ENCODE assay signal across 7 cellular contexts in genomic region chr11:67632175-67632981, GRCh38. TPM values are rescaled to one million over a fixed set of nuclear protein-coding genes. Genes with fewer than 3 reads are reported as not detected.
DNase-seq lines count a peak whose midpoint lies in the region; ATAC-seq and TF ChIP-seq lines count a peak whose summit lies in the region.
"Had no signal": no experiment of that assay in that cellular context is flagged by ENCODE, and none has a peak within 500 bp of the region (broad histone marks: within the 10 kb centered on the region; RNA-seq: fewer than 3 reads in every experiment).

No MANE protein-coding gene starts in this region.

- no peaks in the 10 kb centered on the region for H3K27me3 Mint-ChIP-seq in Calu3 (ENCODE audit: unreplicated experiment)
- H3K27me3 Mint-ChIP-seq in activated CD4-positive, alpha-beta memory T cell treated with anti-CD3 and anti-CD28 coated beads for 36 hours: no peaks in the 10 kb centered on the region

- ATAC-seq in GM19467 (IDR thresholded peaks at IDR 0.05; ENCODE audit: unreplicated experiment) (no peak), GM18517 (IDR thresholded peaks at IDR 0.05; ENCODE audit: unreplicated experiment) (no peak)

- no peak for TF ChIP-seq CTCF in Calu3 (IDR thresholded peaks at IDR 0.05; ENCODE audit: unreplicated experiment)

- H3K4me3 ChIP-seq in mucosa of stomach (ENCODE audit: low read length): no peak overlapping the region

- BruUV-seq in Calu3 (replicated peaks; lab: Mats Ljungman, UMichigan): no TSS peak

- peak overlapping the region; percentile 1 for H3K4me3 Mint-ChIP-seq in Calu3 (ENCODE audit: low read depth, unreplicated experiment)
- H3K4me3 Mint-ChIP-seq in activated CD4-positive, alpha-beta memory T cell treated with anti-CD3 and anti-CD28 coated beads for 36 hours: no peak overlapping the region

- H3K9me3 Mint-ChIP-seq in Calu3 (ENCODE audit: low read depth, unreplicated experiment): no peaks in the 10 kb centered on the region
- no peaks in the 10 kb centered on the region for H3K9me3 Mint-ChIP-seq in activated CD4-positive, alpha-beta memory T cell treated with anti-CD3 and anti-CD28 coated beads for 36 hours

- no peaks in the 10 kb centered on the region for H3K9me3 ChIP-seq in mucosa of stomach (ENCODE audit: control insufficient read depth, low read length)

- peaks cover 50% of the 10 kb centered on the region for H3K4me1 ChIP-seq in mucosa of stomach (ENCODE audit: control insufficient read depth, insufficient read depth, low read length)

- POLR2A ChIA-PET in activated CD4-positive, alpha-beta memory T cell treated with anti-CD3 and anti-CD28 coated beads for 36 hours (lab: Charles Lee): no interaction called here

- intact Hi-C loops in Calu3 (cut with micrococcal nuclease; ENCODE audit: unreplicated experiment): loop anchor here (2.0 kb wide), 1 partner anchor 26 kb away; no protein-coding TSS in a partner anchor
- intact Hi-C loops in activated CD4-positive, alpha-beta memory T cell treated with anti-CD3 and anti-CD28 coated beads for 36 hours (cut with micrococcal nuclease): no loop called here

- DNase-seq in Calu3: no peak
- no peak for DNase-seq in activated CD4-positive, alpha-beta memory T cell treated with anti-CD3 and anti-CD28 coated beads for 36 hours
- no peak for DNase-seq in NCI-H345 treated with DMSO at 0.1 percent for 48 hours (lab: John Stamatoyannopoulos, UW; ENCODE audit: unreplicated experiment)
- DNase-seq: NCI-H1436 treated with DMSO at 0.1 percent for 48 hours had no signal

- H3K36me3 Mint-ChIP-seq in Calu3 (ENCODE audit: insufficient read depth, unreplicated experiment): peaks cover 11% of the 10 kb centered on the region
- no peaks in the 10 kb centered on the region for H3K36me3 Mint-ChIP-seq in activated CD4-positive, alpha-beta memory T cell treated with anti-CD3 and anti-CD28 coated beads for 36 hours

- H3K36me3 ChIP-seq in mucosa of stomach (ENCODE audit: control insufficient read depth, insufficient read depth, low read length): no peaks in the 10 kb centered on the region

- CTCF ChIA-PET in Calu3 (lab: Charles Lee): interaction anchor here (1.0 kb wide), 1 partner anchor 14 kb away, joined by 3 read pairs; no protein-coding TSS in a partner anchor
- CTCF ChIA-PET in activated CD4-positive, alpha-beta memory T cell treated with anti-CD3 and anti-CD28 coated beads for 36 hours (lab: Charles Lee): interaction anchor here (1.1 to 5.3 kb wide), 2 partner anchors 16 to 26 kb away, joined by 6 to 90 read pairs; no protein-coding TSS in a partner anchor

- H3K27me3 ChIP-seq in mucosa of stomach (ENCODE audit: control insufficient read depth, insufficient read depth, low read length): no peaks in the 10 kb centered on the region

- no peak overlapping the region for H3K27ac Mint-ChIP-seq in Calu3 (ENCODE audit: unreplicated experiment)
- H3K27ac Mint-ChIP-seq in activated CD4-positive, alpha-beta memory T cell treated with anti-CD3 and anti-CD28 coated beads for 36 hours: peak overlapping the region; percentile 10

- H3K4me1 Mint-ChIP-seq in Calu3 (ENCODE audit: low read depth, unreplicated experiment): no peaks in the 10 kb centered on the region
- H3K4me1 Mint-ChIP-seq in activated CD4-positive, alpha-beta memory T cell treated with anti-CD3 and anti-CD28 coated beads for 36 hours (ENCODE audit: low read depth): peaks cover 6% of the 10 kb centered on the region

- H3K9ac ChIP-seq in mucosa of stomach (ENCODE audit: low read length): peak overlapping the region; percentile 19

RNA-seq across cellular contexts. Expression of gene NUDT8, which starts 2.6 kb away (rescaled TPM):
- total RNA-seq in Calu3 (2022): 9.7 and 12.7 TPM in 2 replicates
- 10 to 100 TPM; 23.3 to 24.3 TPM for total RNA-seq in activated CD4-positive, alpha-beta memory T cell treated with anti-CD3 and anti-CD28 coated beads for 36 hours

RNA-seq across cellular contexts. Expression of gene TBX10, which starts 7.2 kb away (rescaled TPM):
- not detected in 2 replicates for total RNA-seq in Calu3 (2022)
- total RNA-seq in activated CD4-positive, alpha-beta memory T cell treated with anti-CD3 and anti-CD28 coated beads for 36 hours: not detected

RNA-seq across cellular contexts. Expression of gene ACY3, which starts 18.2 kb away (rescaled TPM):
- total RNA-seq in Calu3 (2022): 0.83 and 2.0 TPM in 2 replicates
- total RNA-seq in activated CD4-positive, alpha-beta memory T cell treated with anti-CD3 and anti-CD28 coated beads for 36 hours: under 1 TPM; 0.29 to 0.33 TPM

RNA-seq across cellular contexts. Expression of gene NDUFV1, which starts 25.6 kb away (rescaled TPM):
- 216 and 233 TPM in 2 replicates for total RNA-seq in Calu3 (2022)
- total RNA-seq in activated CD4-positive, alpha-beta memory T cell treated with anti-CD3 and anti-CD28 coated beads for 36 hours: 100 to 1,000 TPM; 279 to 287 TPM

RNA-seq across cellular contexts. Expression of gene ALDH3B2, which starts 42.0 kb away (rescaled TPM):
- total RNA-seq in Calu3 (2022): 2.4 and 2.9 TPM in 2 replicates
- not detected for total RNA-seq in activated CD4-positive, alpha-beta memory T cell treated with anti-CD3 and anti-CD28 coated beads for 36 hours
